In the genomic region with DNA sequence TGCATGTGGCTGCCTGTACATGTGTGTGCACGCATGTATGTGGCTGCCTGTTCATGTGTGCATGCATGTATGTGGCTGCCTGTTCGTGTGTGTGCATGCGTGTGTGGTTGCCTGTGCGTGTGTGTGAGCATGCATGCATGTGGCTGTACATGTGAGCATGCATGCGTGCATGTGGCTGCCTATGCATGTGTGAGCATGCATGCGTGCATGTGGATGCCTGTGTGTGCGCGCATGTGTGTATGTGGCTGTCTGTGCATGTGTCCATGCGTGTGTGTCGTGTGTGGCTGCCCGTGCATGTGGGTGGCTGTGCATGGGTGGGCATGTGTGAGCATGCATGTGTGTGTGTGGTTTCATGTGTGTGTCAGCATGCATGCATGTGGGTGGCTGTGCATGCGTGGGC, we compare ENCODE assay signal across 1 cellular context.
TF ChIP-seq lines count a peak whose summit lies in the region.

No MANE protein-coding gene starts in this region.

TF ChIP-seq in WTC11, 78 proteins besides CTCF, POLR2A, EP300 and RAD21 (continued from another document):
- TF ChIP-seq, protein P1, sequence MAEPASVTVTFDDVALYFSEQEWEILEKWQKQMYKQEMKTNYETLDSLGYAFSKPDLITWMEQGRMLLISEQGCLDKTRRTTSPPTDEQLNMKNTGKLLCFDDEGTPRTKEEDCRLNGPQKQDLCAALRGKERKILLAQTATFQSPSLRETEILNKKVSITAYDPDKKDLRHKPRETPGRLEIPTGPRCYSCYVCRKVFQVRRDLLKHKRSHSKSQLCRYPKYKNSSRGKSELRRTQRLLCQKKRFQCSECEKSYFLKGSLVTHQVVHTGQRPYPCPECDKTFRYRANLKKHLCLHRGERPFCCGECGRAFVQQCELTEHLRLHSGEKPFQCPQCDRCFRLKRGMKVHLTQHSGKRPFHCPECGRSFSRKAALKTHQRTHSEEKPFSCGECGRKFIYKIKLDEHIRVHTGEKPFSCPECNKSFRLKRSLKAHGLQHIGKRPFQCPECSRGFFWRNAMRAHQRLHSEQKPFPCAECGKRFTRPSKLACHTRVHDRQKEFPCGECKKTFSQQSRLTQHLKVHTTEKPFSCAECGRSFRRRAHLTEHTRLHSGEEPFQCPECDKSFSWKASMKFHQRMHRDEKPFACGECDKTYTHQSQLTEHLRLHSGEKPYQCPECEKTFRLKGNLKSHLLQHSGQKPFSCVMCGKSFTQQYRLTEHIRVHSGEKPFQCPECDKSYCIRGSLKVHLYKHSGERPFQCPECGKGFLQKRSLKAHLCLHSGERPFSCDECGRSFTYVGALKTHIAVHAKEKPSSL (CRISPR knock-in tag; conservative IDR thresholded peaks at IDR 0.05): no peak
